Comparison of ENCODE assay signal across 8 cellular contexts in the genomic region with DNA sequence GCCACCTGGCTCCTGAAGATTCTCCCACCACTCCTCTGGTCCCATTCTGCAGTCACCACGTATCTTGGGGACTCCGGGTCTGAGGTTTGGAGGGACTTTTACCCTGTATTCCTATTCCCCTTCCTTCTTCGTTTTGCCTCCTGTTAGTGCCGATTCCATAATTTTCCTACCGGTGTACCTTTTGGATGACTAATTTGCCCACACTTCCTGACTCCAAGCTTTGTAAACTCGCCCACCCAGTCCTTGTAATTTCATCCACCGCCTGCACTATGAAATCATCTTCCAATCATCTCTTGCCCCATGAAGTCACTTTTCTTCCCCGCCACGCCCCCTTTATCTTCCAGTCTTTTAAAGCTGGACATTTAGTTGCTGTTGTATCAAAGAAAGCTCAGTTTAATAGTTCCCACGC. TPM values are rescaled to one million over a fixed set of nuclear protein-coding genes. Genes with fewer than 3 reads are reported as not detected.
DNase-seq lines count a peak whose midpoint lies in the region; ATAC-seq, FAIRE-seq and TF ChIP-seq lines count a peak whose summit lies in the region.

No MANE protein-coding gene starts in this region.

- TF ChIP-seq POLR2A in stomach (IDR thresholded peaks at IDR 0.05), result no peak

- H3K9me3 ChIP-seq in CD4-positive, CD25-positive, alpha-beta regulatory T cell (ENCODE audit: control insufficient read depth in 2 of 2, low read length in 2 of 2), result no peaks in the 10 kb centered on the region
- no peaks in the 10 kb centered on the region for H3K9me3 ChIP-seq in liver (ENCODE audit: control insufficient read depth in 4 of 4, low read length in 3 of 4)
- no peaks in the 10 kb centered on the region for H3K9me3 ChIP-seq in stomach

- peaks cover 17% of the 10 kb centered on the region for H3K36me3 Mint-ChIP-seq in CD4-positive, CD25-positive, alpha-beta regulatory T cell

- peak overlapping the region; percentile 80 for H3K27ac ChIP-seq in CD4-positive, CD25-positive, alpha-beta regulatory T cell (ENCODE audit: insufficient read depth, low read length, poor library complexity, severe bottlenecking)
- peak overlapping the region; percentile 82 for H3K27ac ChIP-seq in liver (ENCODE audit: low read depth in 1 of 2, low read length in 2 of 2)
- H3K27ac ChIP-seq in stomach, result peak overlapping the region; percentile 78 to 88 (median 84)

- H3K27me3 ChIP-seq in CD4-positive, CD25-positive, alpha-beta regulatory T cell (ENCODE audit: control insufficient read depth, insufficient read depth, low read length), result no peaks in the 10 kb centered on the region
- H3K27me3 ChIP-seq in bronchial epithelial cell (ENCODE audit: control insufficient read depth, insufficient read depth, low read length), result no peaks in the 10 kb centered on the region
- H3K27me3 ChIP-seq in liver (ENCODE audit: control insufficient read depth in 4 of 4, insufficient read depth in 4 of 4, low read length in 3 of 4), result no peaks in the 10 kb centered on the region
- no peaks in the 10 kb centered on the region for H3K27me3 ChIP-seq in stomach

- peak overlapping the region; percentile 94 to 98 (median 95) for H3K27ac Mint-ChIP-seq in CD4-positive, CD25-positive, alpha-beta regulatory T cell

- 2% methylated on average over 10 of the region's 10 CpGs for whole genome bisulfite sequencing in liver
- WGBS in stomach, 5 donors, result 0 to 4% (median 1%) methylated on average over 10 of the region's 10 CpGs

- peak overlapping the region; percentile 97 for H3K4me3 ChIP-seq in CD4-positive, CD25-positive, alpha-beta regulatory T cell (ENCODE audit: low read depth, low read length)
- H3K4me3 ChIP-seq in bronchial epithelial cell (ENCODE audit: low read depth, low read length), result peak overlapping the region; percentile 100
- peak overlapping the region; percentile 77 to 97 (median 82) for H3K4me3 ChIP-seq in liver (ENCODE audit: low read depth in 1 of 3, low read length in 3 of 3)
- peak overlapping the region; percentile 66 to 99 (median 88) for H3K4me3 ChIP-seq in stomach

- H3K4me3 Mint-ChIP-seq in CD4-positive, CD25-positive, alpha-beta regulatory T cell, result peak overlapping the region; percentile 89 to 97 (median 94)

- peak overlapping the region; percentile 72 to 73 for H3K9ac ChIP-seq in liver (ENCODE audit: low read depth in 1 of 2, low read length in 2 of 2)

- FAIRE-seq in bronchial epithelial cell (lab: Jason Lieb, UNC), result no peak

- peaks cover 0 to 1% (median 0%) of the 10 kb centered on the region in 7 donors for H3K9me3 Mint-ChIP-seq in CD4-positive, CD25-positive, alpha-beta regulatory T cell

- no peaks in the 10 kb centered on the region for H3K27me3 Mint-ChIP-seq in CD4-positive, CD25-positive, alpha-beta regulatory T cell

- TF ChIP-seq RAD21 in liver (IDR thresholded peaks at IDR 0.05), result no peak

- H3K4me1 ChIP-seq in CD4-positive, CD25-positive, alpha-beta regulatory T cell (ENCODE audit: control insufficient read depth, insufficient read depth, low read length, poor library complexity, severe bottlenecking), result peaks cover 27% of the 10 kb centered on the region
- peaks cover 0 to 16% (median 8%) of the 10 kb centered on the region in 4 donors for H3K4me1 ChIP-seq in liver (ENCODE audit: control insufficient read depth in 4 of 4, insufficient read depth in 4 of 4, low read length in 3 of 4)
- H3K4me1 ChIP-seq in stomach, result peaks cover 9 to 32% (median 17%) of the 10 kb centered on the region in 4 donors

- DNase-seq in CD4-positive, CD25-positive, alpha-beta regulatory T cell, result peak in 1 of 3 donors; percentile 10
- DNase-seq in RKO (ENCODE audit: low spot score) (peak; percentile 89), bronchial epithelial cell (ENCODE audit: low read depth) (peak; percentile 94), stomach (no peak), GF-D8 (lab: John Stamatoyannopoulos, UW) (no peak)

- H3K4me1 Mint-ChIP-seq in CD4-positive, CD25-positive, alpha-beta regulatory T cell, result peaks cover 33 to 56% (median 46%) of the 10 kb centered on the region in 4 donors

- TF ChIP-seq EP300 in stomach (IDR thresholded peaks at IDR 0.05), result no peak

- no peak for ATAC-seq in CD4-positive, CD25-positive, alpha-beta regulatory T cell (ENCODE audit: low read depth in 2 of 2)
- ATAC-seq in GM19023 (IDR thresholded peaks at IDR 0.05; ENCODE audit: unreplicated experiment) (peak; percentile 11), HG03378 (IDR thresholded peaks at IDR 0.05; ENCODE audit: unreplicated experiment) (peak; percentile 6)

- peaks cover 11% of the 10 kb centered on the region for H3K36me3 ChIP-seq in CD4-positive, CD25-positive, alpha-beta regulatory T cell (ENCODE audit: control insufficient read depth, insufficient read depth, low read length)
- H3K36me3 ChIP-seq in bronchial epithelial cell (ENCODE audit: control insufficient read depth, insufficient read depth, low read length), result peaks cover 4% of the 10 kb centered on the region
- H3K36me3 ChIP-seq in liver (ENCODE audit: control insufficient read depth in 4 of 4, insufficient read depth in 3 of 4, low read depth in 1 of 4, low read length in 3 of 4), result peaks cover 0 to 7% (median 3%) of the 10 kb centered on the region in 4 donors
- peaks cover 0 to 20% (median 14%) of the 10 kb centered on the region in 4 donors for H3K36me3 ChIP-seq in stomach

- TF ChIP-seq CTCF in bronchial epithelial cell (IDR thresholded peaks at IDR 0.05; ENCODE audit: insufficient read depth, low read length, severe bottlenecking), result no peak
- TF ChIP-seq CTCF in liver (IDR thresholded peaks at IDR 0.05; ENCODE audit: low read depth, low read length, missing input control), result no peak
- no peak for TF ChIP-seq CTCF in stomach (IDR thresholded peaks at IDR 0.05)

- intact Hi-C loops in stomach (cut with DNase I; ENCODE audit: low total_unique reads), result no loop called here

TF ChIP-seq in liver, 16 proteins besides CTCF, POLR2A, EP300 and RAD21:
- TF ChIP-seq GABPA (IDR thresholded peaks at IDR 0.05 in 1 of 2, conservative IDR thresholded peaks at IDR 0.05 in 1 of 2), result no peak
- TF ChIP-seq JUND (IDR thresholded peaks at IDR 0.05), result no peak
- TF ChIP-seq FOXA1 (IDR thresholded peaks at IDR 0.05), result no peak

RNA-seq across cellular contexts. Expression of a gene that starts 0.6 kb away (rescaled TPM):
- 28.3 TPM for total RNA-seq in CD4-positive, CD25-positive, alpha-beta regulatory T cell
- 10 to 100 TPM; 50.6 to 78.7 (median 61.9) TPM for polyA plus RNA-seq in CD4-positive, CD25-positive, alpha-beta regulatory T cell
- total RNA-seq in bronchial epithelial cell (74.5 and 101 TPM in 2 replicates), liver (10 to 100 TPM; 13.1 to 15.6 TPM), stomach (10 to 100 TPM in 2 of 5 donors, 1 to 10 TPM in 2, not detected in 1; 4.1 to 23.9 (median 10.9) TPM)
- polyA plus RNA-seq in liver (10 to 100 TPM; 23.7 to 55.8 TPM), stomach (10 to 100 TPM; 38.8 to 42.2 (median 41.7) TPM)

RNA-seq across cellular contexts. Expression of a gene that starts 12.5 kb away (rescaled TPM):
- 194 TPM for total RNA-seq in CD4-positive, CD25-positive, alpha-beta regulatory T cell
- 100 to 1,000 TPM; 656 to 750 (median 708) TPM for polyA plus RNA-seq in CD4-positive, CD25-positive, alpha-beta regulatory T cell
- 35.8 and 46.9 TPM in 2 replicates for total RNA-seq in bronchial epithelial cell
- total RNA-seq in liver, result 10 to 100 TPM; 10.1 to 33.9 TPM
- polyA plus RNA-seq in liver, result 100 to 1,000 TPM in 1 of 2 donors, 10 to 100 TPM in 1; 54.9 to 149 TPM
- 100 to 1,000 TPM in 2 of 5 donors, 10 to 100 TPM in 3; 15.4 to 372 (median 71.2) TPM for total RNA-seq in stomach
- 100 to 1,000 TPM; 132 to 232 (median 172) TPM for polyA plus RNA-seq in stomach

Comparison
In these comparisons a context has a peak if more than half of its experiments do, and no peak if none do; other contexts are left out.
1. ATAC-seq: peak in GM19023 (single experiment) and HG03378 (single experiment); none in CD4-positive, CD25-positive, alpha-beta regulatory T cell (0 of 2).
2. DNase-seq: peak in RKO (single experiment) and bronchial epithelial cell (single experiment); none in stomach (single experiment) and GF-D8 (single experiment).
3. Peak in every context shown above with its lines, with median percentiles within 50 percentile points of each other: H3K27ac ChIP-seq and H3K4me3 ChIP-seq.